In genomic region chr6:14286144-14286543, GRCh38 we compare ENCODE assay signal across 11 cellular contexts.
DNase-seq lines count a peak whose midpoint lies in the region; ATAC-seq and TF ChIP-seq lines count a peak whose summit lies in the region.
"Had no signal": no experiment of that assay in that cellular context is flagged by ENCODE, and none has a peak within 500 bp of the region (broad histone marks: within the 10 kb centered on the region; RNA-seq: fewer than 3 reads in every experiment).

No MANE protein-coding gene starts in this region.

- no peak overlapping the region for H3K4me3 ChIP-seq in fibroblast of lung (replicated peaks in 1 of 4; ENCODE audit: control extremely low read depth in 1 of 4, insufficient read depth in 1 of 4, low read depth in 3 of 4, low read length in 4 of 4)
- no peak overlapping the region for H3K4me3 ChIP-seq in retinal pigment epithelial cell (ENCODE audit: low read length)

- no peaks in the 10 kb centered on the region for H4K20me1 ChIP-seq in fibroblast of lung (ENCODE audit: control insufficient read depth, extremely low read depth, insufficient read depth, low read length)

- no peak for ATAC-seq in HG03439 (IDR thresholded peaks at IDR 0.05; ENCODE audit: unreplicated experiment)
- ATAC-seq in GM21526 (IDR thresholded peaks at IDR 0.05; ENCODE audit: low FRiP score, unreplicated experiment): no peak

- no peak overlapping the region for H3K9ac ChIP-seq in fibroblast of lung (ENCODE audit: insufficient read depth, low read length)

- DNase-seq in GM04504 (ENCODE audit: low read depth): peak; percentile 69
- DNase-seq in RPMI7951 (ENCODE audit: low read depth): peak; percentile 91
- peak; percentile 90 to 93 for DNase-seq in fibroblast of lung (ENCODE audit: low read depth in 2 of 2)
- DNase-seq in retinal pigment epithelial cell (ENCODE audit: low read depth): peak; percentile 63
- no peak for DNase-seq in activated CD4-positive, alpha-beta T cell treated with anti-CD3 and anti-CD28 coated beads, Interleukin-2, amount 50 U/mL, for 4 hours
- no peak for DNase-seq in stimulated activated CD4-positive, alpha-beta T cell treated with anti-CD3 and anti-CD28 coated beads, Interleukin-1b, Interleukin-23, amount 100 ng/mL, for 48 hours
- DNase-seq: NCI-H1105 treated with DMSO at 0.1 percent for 48 hours; stimulated activated CD4-positive, alpha-beta T cell treated with anti-CD3 and anti-CD28 coated beads, Interleukin-12 subunit alpha, Interleukin-12 subunit beta, amount 100 ng/mL, for 4 hours; T-helper 2 cell had no signal

- H3K36me3 ChIP-seq in fibroblast of lung (ENCODE audit: control insufficient read depth, insufficient read depth, low read length): no peaks in the 10 kb centered on the region

- no peaks in the 10 kb centered on the region for H3K79me2 ChIP-seq in fibroblast of lung (ENCODE audit: control insufficient read depth, insufficient read depth, low read length)

- H3K27me3 ChIP-seq in fibroblast of lung (ENCODE audit: control insufficient read depth, insufficient read depth, low read length): no peaks in the 10 kb centered on the region

- H3K4me1 ChIP-seq in fibroblast of lung (ENCODE audit: control insufficient read depth, extremely low read depth, insufficient read depth, low read length): peaks cover 8% of the 10 kb centered on the region

- peak overlapping the region; percentile 32 for H3K4me2 ChIP-seq in fibroblast of lung (ENCODE audit: extremely low read depth, insufficient read depth, low read length)

- H3K27ac ChIP-seq in fibroblast of lung (ENCODE audit: insufficient read depth, low read length): no peak overlapping the region

- no peak overlapping the region for H2AFZ ChIP-seq in fibroblast of lung (ENCODE audit: low read length)

- H3K9me3 ChIP-seq in fibroblast of lung (ENCODE audit: control insufficient read depth, insufficient read depth, low read depth, low read length): no peaks in the 10 kb centered on the region

- TF ChIP-seq CTCF in fibroblast of lung (conservative IDR thresholded peaks at IDR 0.05 in 1 of 2, IDR thresholded peaks at IDR 0.05 in 1 of 2; ENCODE audit: low read depth in 1 of 2, low read length in 2 of 2) (no peak), retinal pigment epithelial cell (conservative IDR thresholded peaks at IDR 0.05; ENCODE audit: low read depth, low read length) (no peak)

Comparison
In these comparisons a context has a peak if more than half of its experiments do, and no peak if none do; other contexts are left out.
1. DNase-seq: peak in GM04504 (single experiment), RPMI7951 (single experiment), fibroblast of lung (2 of 2) and retinal pigment epithelial cell (single experiment); none in activated CD4-positive, alpha-beta T cell treated with anti-CD3 and anti-CD28 coated beads, Interleukin-2, amount 50 U/mL, for 4 hours (0 of 2) and stimulated activated CD4-positive, alpha-beta T cell treated with anti-CD3 and anti-CD28 coated beads, Interleukin-1b, Interleukin-23, amount 100 ng/mL, for 48 hours (single experiment).